ENCODE assay signal across 1 cellular context in the genomic region with DNA sequence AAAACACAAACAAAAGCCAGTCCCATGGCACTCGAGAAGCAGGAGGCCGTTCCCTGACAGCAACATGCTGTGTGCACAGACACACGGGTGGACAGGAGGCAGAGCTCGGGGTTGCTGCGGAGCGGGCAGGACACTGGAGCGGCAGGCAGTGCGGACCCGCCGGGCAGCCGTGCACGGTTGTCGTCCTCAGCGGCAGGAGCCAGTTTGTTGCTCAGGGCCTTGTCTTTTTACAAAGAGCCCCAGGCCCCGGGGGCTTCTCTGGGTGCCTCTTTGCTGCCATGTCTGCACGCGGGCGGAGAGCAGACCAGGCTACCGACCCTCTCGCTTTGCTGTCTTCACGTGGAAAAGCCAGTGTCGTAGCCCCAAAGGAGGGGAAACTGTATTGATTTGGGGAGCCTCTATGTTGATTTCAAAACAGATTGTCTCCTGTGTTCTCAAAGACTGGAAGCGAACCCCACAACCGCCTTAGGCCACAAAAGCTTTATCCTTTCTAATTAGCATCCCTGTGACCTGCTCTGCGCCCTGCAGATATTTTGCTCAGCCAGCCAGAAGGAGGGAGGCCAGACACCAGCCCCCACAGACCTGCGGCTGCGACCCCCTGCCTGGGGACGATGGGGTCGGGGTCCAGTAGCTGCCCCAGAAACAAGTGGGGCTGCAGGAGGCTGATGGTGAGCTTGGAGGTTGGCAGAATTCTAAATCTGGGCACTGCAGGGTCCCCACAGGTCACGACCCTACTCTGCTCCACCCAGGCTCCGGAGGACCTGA.
TF ChIP-seq lines count a peak whose summit lies in the region.

No MANE protein-coding gene starts in this region.

TF ChIP-seq in HepG2, 621 proteins besides CTCF, POLR2A, EP300 and RAD21 (continued from another document and continues in another):
- TF ChIP-seq, protein P1, sequence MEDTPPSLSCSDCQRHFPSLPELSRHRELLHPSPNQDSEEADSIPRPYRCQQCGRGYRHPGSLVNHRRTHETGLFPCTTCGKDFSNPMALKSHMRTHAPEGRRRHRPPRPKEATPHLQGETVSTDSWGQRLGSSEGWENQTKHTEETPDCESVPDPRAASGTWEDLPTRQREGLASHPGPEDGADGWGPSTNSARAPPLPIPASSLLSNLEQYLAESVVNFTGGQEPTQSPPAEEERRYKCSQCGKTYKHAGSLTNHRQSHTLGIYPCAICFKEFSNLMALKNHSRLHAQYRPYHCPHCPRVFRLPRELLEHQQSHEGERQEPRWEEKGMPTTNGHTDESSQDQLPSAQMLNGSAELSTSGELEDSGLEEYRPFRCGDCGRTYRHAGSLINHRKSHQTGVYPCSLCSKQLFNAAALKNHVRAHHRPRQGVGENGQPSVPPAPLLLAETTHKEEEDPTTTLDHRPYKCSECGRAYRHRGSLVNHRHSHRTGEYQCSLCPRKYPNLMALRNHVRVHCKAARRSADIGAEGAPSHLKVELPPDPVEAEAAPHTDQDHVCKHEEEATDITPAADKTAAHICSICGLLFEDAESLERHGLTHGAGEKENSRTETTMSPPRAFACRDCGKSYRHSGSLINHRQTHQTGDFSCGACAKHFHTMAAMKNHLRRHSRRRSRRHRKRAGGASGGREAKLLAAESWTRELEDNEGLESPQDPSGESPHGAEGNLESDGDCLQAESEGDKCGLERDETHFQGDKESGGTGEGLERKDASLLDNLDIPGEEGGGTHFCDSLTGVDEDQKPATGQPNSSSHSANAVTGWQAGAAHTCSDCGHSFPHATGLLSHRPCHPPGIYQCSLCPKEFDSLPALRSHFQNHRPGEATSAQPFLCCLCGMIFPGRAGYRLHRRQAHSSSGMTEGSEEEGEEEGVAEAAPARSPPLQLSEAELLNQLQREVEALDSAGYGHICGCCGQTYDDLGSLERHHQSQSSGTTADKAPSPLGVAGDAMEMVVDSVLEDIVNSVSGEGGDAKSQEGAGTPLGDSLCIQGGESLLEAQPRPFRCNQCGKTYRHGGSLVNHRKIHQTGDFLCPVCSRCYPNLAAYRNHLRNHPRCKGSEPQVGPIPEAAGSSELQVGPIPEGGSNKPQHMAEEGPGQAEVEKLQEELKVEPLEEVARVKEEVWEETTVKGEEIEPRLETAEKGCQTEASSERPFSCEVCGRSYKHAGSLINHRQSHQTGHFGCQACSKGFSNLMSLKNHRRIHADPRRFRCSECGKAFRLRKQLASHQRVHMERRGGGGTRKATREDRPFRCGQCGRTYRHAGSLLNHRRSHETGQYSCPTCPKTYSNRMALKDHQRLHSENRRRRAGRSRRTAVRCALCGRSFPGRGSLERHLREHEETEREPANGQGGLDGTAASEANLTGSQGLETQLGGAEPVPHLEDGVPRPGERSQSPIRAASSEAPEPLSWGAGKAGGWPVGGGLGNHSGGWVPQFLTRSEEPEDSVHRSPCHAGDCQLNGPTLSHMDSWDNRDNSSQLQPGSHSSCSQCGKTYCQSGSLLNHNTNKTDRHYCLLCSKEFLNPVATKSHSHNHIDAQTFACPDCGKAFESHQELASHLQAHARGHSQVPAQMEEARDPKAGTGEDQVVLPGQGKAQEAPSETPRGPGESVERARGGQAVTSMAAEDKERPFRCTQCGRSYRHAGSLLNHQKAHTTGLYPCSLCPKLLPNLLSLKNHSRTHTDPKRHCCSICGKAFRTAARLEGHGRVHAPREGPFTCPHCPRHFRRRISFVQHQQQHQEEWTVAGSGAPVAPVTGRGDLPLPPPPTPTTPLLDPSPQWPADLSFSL (CRISPR knock-in tag; IDR thresholded peaks at IDR 0.05): no peak
- TF ChIP-seq, protein P2, sequence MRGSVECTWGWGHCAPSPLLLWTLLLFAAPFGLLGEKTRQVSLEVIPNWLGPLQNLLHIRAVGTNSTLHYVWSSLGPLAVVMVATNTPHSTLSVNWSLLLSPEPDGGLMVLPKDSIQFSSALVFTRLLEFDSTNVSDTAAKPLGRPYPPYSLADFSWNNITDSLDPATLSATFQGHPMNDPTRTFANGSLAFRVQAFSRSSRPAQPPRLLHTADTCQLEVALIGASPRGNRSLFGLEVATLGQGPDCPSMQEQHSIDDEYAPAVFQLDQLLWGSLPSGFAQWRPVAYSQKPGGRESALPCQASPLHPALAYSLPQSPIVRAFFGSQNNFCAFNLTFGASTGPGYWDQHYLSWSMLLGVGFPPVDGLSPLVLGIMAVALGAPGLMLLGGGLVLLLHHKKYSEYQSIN (CRISPR knock-in tag; IDR thresholded peaks at IDR 0.05; ENCODE audit: borderline replicate concordance): no peak
- TF ChIP-seq CHCHD3 (CRISPR knock-in tag; IDR thresholded peaks at IDR 0.05) (no peak), ZFY (CRISPR knock-in tag; IDR thresholded peaks at IDR 0.05) (peak; percentile 29; the same call in 1 of the 2 replicates), GABPB1 (CRISPR knock-in tag; IDR thresholded peaks at IDR 0.05) (no peak), TGIF2 (CRISPR knock-in tag; IDR thresholded peaks at IDR 0.05) (0 out of 2 replicates have a peak, but pooled peaks have one; percentile 22), PHF20 (CRISPR knock-in tag; IDR thresholded peaks at IDR 0.05) (no peak), ZNF317 (CRISPR knock-in tag; IDR thresholded peaks at IDR 0.05) (0 out of 2 replicates have a peak, but pooled peaks have one; percentile 43), RFXANK (CRISPR knock-in tag; IDR thresholded peaks at IDR 0.05) (no peak), FOXA3 (CRISPR knock-in tag; IDR thresholded peaks at IDR 0.05) (no peak), MBD4 (IDR thresholded peaks at IDR 0.05; ENCODE audit: borderline replicate concordance, low read length) (no peak), ZNF777 (CRISPR knock-in tag; IDR thresholded peaks at IDR 0.05) (no peak), DR1 (CRISPR knock-in tag; IDR thresholded peaks at IDR 0.05) (no peak), MAF1 (CRISPR knock-in tag; IDR thresholded peaks at IDR 0.05; ENCODE audit: borderline replicate concordance) (no peak), ZNF766 (CRISPR knock-in tag; IDR thresholded peaks at IDR 0.05; ENCODE audit: borderline replicate concordance) (no peak; the same call in 1 of the 2 replicates), ZNF616 (CRISPR knock-in tag; IDR thresholded peaks at IDR 0.05; ENCODE audit: low read depth) (no peak), ZSCAN20 (CRISPR knock-in tag; IDR thresholded peaks at IDR 0.05; ENCODE audit: borderline replicate concordance) (no peak)
- TF ChIP-seq, protein P3, sequence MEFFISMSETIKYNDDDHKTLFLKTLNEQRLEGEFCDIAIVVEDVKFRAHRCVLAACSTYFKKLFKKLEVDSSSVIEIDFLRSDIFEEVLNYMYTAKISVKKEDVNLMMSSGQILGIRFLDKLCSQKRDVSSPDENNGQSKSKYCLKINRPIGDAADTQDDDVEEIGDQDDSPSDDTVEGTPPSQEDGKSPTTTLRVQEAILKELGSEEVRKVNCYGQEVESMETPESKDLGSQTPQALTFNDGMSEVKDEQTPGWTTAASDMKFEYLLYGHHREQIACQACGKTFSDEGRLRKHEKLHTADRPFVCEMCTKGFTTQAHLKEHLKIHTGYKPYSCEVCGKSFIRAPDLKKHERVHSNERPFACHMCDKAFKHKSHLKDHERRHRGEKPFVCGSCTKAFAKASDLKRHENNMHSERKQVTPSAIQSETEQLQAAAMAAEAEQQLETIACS (CRISPR knock-in tag; IDR thresholded peaks at IDR 0.05): no peak
- TF ChIP-seq, protein P4, sequence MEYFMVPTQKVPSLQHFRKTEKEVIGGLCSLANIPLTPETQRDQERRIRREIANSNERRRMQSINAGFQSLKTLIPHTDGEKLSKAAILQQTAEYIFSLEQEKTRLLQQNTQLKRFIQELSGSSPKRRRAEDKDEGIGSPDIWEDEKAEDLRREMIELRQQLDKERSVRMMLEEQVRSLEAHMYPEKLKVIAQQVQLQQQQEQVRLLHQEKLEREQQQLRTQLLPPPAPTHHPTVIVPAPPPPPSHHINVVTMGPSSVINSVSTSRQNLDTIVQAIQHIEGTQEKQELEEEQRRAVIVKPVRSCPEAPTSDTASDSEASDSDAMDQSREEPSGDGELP (IDR thresholded peaks at IDR 0.05; ENCODE audit: borderline replicate concordance, low read depth): no peak
- TF ChIP-seq, protein P5, sequence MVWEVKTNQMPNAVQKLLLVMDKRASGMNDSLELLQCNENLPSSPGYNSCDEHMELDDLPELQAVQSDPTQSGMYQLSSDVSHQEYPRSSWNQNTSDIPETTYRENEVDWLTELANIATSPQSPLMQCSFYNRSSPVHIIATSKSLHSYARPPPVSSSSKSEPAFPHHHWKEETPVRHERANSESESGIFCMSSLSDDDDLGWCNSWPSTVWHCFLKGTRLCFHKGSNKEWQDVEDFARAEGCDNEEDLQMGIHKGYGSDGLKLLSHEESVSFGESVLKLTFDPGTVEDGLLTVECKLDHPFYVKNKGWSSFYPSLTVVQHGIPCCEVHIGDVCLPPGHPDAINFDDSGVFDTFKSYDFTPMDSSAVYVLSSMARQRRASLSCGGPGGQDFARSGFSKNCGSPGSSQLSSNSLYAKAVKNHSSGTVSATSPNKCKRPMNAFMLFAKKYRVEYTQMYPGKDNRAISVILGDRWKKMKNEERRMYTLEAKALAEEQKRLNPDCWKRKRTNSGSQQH (CRISPR knock-in tag; IDR thresholded peaks at IDR 0.05; ENCODE audit: low read depth): no peak
- TF ChIP-seq, protein P6, sequence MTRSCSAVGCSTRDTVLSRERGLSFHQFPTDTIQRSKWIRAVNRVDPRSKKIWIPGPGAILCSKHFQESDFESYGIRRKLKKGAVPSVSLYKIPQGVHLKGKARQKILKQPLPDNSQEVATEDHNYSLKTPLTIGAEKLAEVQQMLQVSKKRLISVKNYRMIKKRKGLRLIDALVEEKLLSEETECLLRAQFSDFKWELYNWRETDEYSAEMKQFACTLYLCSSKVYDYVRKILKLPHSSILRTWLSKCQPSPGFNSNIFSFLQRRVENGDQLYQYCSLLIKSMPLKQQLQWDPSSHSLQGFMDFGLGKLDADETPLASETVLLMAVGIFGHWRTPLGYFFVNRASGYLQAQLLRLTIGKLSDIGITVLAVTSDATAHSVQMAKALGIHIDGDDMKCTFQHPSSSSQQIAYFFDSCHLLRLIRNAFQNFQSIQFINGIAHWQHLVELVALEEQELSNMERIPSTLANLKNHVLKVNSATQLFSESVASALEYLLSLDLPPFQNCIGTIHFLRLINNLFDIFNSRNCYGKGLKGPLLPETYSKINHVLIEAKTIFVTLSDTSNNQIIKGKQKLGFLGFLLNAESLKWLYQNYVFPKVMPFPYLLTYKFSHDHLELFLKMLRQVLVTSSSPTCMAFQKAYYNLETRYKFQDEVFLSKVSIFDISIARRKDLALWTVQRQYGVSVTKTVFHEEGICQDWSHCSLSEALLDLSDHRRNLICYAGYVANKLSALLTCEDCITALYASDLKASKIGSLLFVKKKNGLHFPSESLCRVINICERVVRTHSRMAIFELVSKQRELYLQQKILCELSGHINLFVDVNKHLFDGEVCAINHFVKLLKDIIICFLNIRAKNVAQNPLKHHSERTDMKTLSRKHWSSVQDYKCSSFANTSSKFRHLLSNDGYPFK (CRISPR knock-in tag; IDR thresholded peaks at IDR 0.05; ENCODE audit: borderline replicate concordance): peak; percentile 24; the same call in 1 of the 2 replicates
- TF ChIP-seq, protein P7, sequence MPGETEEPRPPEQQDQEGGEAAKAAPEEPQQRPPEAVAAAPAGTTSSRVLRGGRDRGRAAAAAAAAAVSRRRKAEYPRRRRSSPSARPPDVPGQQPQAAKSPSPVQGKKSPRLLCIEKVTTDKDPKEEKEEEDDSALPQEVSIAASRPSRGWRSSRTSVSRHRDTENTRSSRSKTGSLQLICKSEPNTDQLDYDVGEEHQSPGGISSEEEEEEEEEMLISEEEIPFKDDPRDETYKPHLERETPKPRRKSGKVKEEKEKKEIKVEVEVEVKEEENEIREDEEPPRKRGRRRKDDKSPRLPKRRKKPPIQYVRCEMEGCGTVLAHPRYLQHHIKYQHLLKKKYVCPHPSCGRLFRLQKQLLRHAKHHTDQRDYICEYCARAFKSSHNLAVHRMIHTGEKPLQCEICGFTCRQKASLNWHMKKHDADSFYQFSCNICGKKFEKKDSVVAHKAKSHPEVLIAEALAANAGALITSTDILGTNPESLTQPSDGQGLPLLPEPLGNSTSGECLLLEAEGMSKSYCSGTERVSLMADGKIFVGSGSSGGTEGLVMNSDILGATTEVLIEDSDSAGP (CRISPR knock-in tag; IDR thresholded peaks at IDR 0.05; ENCODE audit: borderline replicate concordance): peak; percentile 44; the same call in 1 of the 2 replicates
- TF ChIP-seq, protein P8, sequence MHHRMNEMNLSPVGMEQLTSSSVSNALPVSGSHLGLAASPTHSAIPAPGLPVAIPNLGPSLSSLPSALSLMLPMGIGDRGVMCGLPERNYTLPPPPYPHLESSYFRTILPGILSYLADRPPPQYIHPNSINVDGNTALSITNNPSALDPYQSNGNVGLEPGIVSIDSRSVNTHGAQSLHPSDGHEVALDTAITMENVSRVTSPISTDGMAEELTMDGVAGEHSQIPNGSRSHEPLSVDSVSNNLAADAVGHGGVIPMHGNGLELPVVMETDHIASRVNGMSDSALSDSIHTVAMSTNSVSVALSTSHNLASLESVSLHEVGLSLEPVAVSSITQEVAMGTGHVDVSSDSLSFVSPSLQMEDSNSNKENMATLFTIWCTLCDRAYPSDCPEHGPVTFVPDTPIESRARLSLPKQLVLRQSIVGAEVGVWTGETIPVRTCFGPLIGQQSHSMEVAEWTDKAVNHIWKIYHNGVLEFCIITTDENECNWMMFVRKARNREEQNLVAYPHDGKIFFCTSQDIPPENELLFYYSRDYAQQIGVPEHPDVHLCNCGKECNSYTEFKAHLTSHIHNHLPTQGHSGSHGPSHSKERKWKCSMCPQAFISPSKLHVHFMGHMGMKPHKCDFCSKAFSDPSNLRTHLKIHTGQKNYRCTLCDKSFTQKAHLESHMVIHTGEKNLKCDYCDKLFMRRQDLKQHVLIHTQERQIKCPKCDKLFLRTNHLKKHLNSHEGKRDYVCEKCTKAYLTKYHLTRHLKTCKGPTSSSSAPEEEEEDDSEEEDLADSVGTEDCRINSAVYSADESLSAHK (CRISPR knock-in tag; IDR thresholded peaks at IDR 0.05; ENCODE audit: borderline replicate concordance): no peak
- TF ChIP-seq, protein P9, sequence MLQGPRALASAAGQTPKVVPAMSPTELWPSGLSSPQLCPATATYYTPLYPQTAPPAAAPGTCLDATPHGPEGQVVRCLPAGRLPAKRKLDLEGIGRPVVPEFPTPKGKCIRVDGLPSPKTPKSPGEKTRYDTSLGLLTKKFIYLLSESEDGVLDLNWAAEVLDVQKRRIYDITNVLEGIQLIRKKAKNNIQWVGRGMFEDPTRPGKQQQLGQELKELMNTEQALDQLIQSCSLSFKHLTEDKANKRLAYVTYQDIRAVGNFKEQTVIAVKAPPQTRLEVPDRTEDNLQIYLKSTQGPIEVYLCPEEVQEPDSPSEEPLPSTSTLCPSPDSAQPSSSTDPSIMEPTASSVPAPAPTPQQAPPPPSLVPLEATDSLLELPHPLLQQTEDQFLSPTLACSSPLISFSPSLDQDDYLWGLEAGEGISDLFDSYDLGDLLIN (CRISPR knock-in tag; IDR thresholded peaks at IDR 0.05; ENCODE audit: borderline replicate concordance): no peak
- TF ChIP-seq, protein P10, sequence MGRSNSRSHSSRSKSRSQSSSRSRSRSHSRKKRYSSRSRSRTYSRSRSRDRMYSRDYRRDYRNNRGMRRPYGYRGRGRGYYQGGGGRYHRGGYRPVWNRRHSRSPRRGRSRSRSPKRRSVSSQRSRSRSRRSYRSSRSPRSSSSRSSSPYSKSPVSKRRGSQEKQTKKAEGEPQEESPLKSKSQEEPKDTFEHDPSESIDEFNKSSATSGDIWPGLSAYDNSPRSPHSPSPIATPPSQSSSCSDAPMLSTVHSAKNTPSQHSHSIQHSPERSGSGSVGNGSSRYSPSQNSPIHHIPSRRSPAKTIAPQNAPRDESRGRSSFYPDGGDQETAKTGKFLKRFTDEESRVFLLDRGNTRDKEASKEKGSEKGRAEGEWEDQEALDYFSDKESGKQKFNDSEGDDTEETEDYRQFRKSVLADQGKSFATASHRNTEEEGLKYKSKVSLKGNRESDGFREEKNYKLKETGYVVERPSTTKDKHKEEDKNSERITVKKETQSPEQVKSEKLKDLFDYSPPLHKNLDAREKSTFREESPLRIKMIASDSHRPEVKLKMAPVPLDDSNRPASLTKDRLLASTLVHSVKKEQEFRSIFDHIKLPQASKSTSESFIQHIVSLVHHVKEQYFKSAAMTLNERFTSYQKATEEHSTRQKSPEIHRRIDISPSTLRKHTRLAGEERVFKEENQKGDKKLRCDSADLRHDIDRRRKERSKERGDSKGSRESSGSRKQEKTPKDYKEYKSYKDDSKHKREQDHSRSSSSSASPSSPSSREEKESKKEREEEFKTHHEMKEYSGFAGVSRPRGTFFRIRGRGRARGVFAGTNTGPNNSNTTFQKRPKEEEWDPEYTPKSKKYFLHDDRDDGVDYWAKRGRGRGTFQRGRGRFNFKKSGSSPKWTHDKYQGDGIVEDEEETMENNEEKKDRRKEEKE (IDR thresholded peaks at IDR 0.05): no peak
